Comparison of ENCODE assay signal across 34 cellular contexts in genomic region chr13:38965281-38965680, GRCh38. TPM values are rescaled to one million over a fixed set of nuclear protein-coding genes. Genes with fewer than 3 reads are reported as not detected.
"Had no signal": no experiment of that assay in that cellular context is flagged by ENCODE, and none has a peak within 500 bp of the region (broad histone marks: within the 10 kb centered on the region; RNA-seq: fewer than 3 reads in every experiment).

No MANE protein-coding gene starts in this region.

- H3K9me3 ChIP-seq: esophagus squamous epithelium had no signal

- H3K27ac ChIP-seq: brain microvascular endothelial cell, coronary artery, epithelial cell of prostate, esophagus squamous epithelium had no signal

- FAIRE-seq: astrocyte, bronchial epithelial cell, endometrium, endothelial cell of umbilical vein, frontal cortex had no signal

- H3K4me1 ChIP-seq: esophagus squamous epithelium had no signal

- ATAC-seq: activated T-cell treated with anti-CD3 and anti-CD28 coated beads, Interleukin-2, amount 50 U/mL, for 72 hours; T-helper 17 cell had no signal

- H3K36me3 ChIP-seq: brain microvascular endothelial cell, esophagus squamous epithelium had no signal

- H3K27me3 ChIP-seq: brain microvascular endothelial cell had no signal

- H3K4me3 ChIP-seq: coronary artery, esophagus squamous epithelium had no signal

- DNase-seq: activated CD4-positive, alpha-beta memory T cell treated with anti-CD3 and anti-CD28 coated beads, Interleukin-2, amount 10 ng/mL, durations not matched to agents 7 days and 5 days; activated CD4-positive, alpha-beta T cell treated with anti-CD3 and anti-CD28 coated beads for 4 hours; activated CD4-positive, alpha-beta T cell treated with anti-CD3 and anti-CD28 coated beads, Interleukin-2, amount 10 ng/mL, durations not matched to agents 7 days and 5 days; activated CD4-positive, alpha-beta T cell treated with anti-CD3 and anti-CD28 coated beads, Interleukin-2, amount 50 U/mL, for 4 hours; activated CD4-positive, CD25-positive, alpha-beta regulatory T cell; activated CD4-positive, CD25-positive, alpha-beta regulatory T cell treated with anti-CD3 and anti-CD28 coated beads, Interleukin-2, amount 50 U/mL, for 72 hours; activated CD8-positive, alpha-beta memory T cell treated with anti-CD3 and anti-CD28 coated beads, Interleukin-2, amount 50 U/mL, for 48 hours; activated gamma-delta T cell treated with Interleukin-2 at 50 U/mL for 16 hours; activated naive CD4-positive, alpha-beta T cell treated with anti-CD3 and anti-CD28 coated beads, Interleukin-2, amount 50 U/mL, for 16 hours; activated naive CD4-positive, alpha-beta T cell treated with Interleukin-2 at 50 U/mL for 16 hours; activated T-cell treated with anti-CD3 and anti-CD28 coated beads for 4 hours; activated T-cell treated with anti-CD3 and anti-CD28 coated beads, Interleukin-2, amount 50 U/mL, for 24 hours; activated T-cell treated with anti-CD3 and anti-CD28 coated beads, Interleukin-2, amount 50 U/mL, for 72 hours; amniotic stem cell; anterior cingulate cortex; brain microvascular endothelial cell; dermis blood vessel endothelial cell; effector CD8-positive, alpha-beta T cell; esophagus squamous epithelium; head of caudate nucleus; T-helper 1 cell; T-helper 17 cell; T1000 had no signal

RNA-seq across cellular contexts. Expression of gene STOML3, which starts 25.4 kb away (rescaled TPM):
- total RNA-seq: activated CD4-positive, alpha-beta memory T cell treated with anti-CD3 and anti-CD28 coated beads, Interleukin-2, amount 10 ng/mL, durations not matched to agents 7 days and 5 days; activated CD4-positive, alpha-beta T cell treated with anti-CD3 and anti-CD28 coated beads, Interleukin-2, amount 10 ng/mL, durations not matched to agents 7 days and 5 days; activated T-cell treated with anti-CD3 and anti-CD28 coated beads, Interleukin-2, amount 50 U/mL, for 72 hours; astrocyte; bronchial epithelial cell; cardiac septum; dermis blood vessel endothelial cell; endothelial cell of umbilical vein; esophagus squamous epithelium; fibroblast of lung; fibroblast of villous mesenchyme; frontal cortex; T-helper 17 cell had no signal
- polyA plus RNA-seq: adipose tissue, endothelial cell of umbilical vein, fibroblast of lung had no signal
